In the genomic region with DNA sequence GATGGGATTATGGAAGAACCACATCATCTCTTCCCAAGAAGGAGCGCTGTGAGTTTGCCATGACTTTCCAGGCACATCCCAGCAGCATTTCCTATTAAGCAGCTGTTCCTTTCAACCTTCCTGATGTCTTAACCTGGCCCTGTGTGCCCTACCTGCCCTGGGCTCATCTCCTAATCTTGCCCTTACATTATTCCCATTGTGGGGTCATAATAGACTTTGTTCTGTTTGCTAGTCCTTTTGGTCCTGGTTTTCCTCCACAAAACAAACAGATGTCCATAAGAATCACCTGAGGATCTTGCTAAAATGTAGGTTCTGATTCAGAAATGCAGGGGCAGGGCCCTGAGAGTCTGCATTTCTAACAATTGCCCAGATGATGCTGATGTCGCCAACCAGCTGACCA, we compare ENCODE assay signal across 2 cellular contexts.
TF ChIP-seq lines count a peak whose summit lies in the region.

No MANE protein-coding gene starts in this region.

TF ChIP-seq in HepG2, 621 proteins besides CTCF, POLR2A, EP300 and RAD21:
- peak; percentile 20; the same call in 1 of the 2 replicates for TF ChIP-seq FOSL2 (CRISPR knock-in tag; IDR thresholded peaks at IDR 0.05)
- TF ChIP-seq PLRG1 (conservative IDR thresholded peaks at IDR 0.05): no peak
- no peak for TF ChIP-seq KDM6A (CRISPR knock-in tag; IDR thresholded peaks at IDR 0.05; ENCODE audit: low read depth)
- no peak for TF ChIP-seq PHF8 (CRISPR knock-in tag; IDR thresholded peaks at IDR 0.05)
- TF ChIP-seq HNF4A (CRISPR knock-in tag; IDR thresholded peaks at IDR 0.05): peak; percentile 46; the same call in 1 of the 2 replicates
- no peak for TF ChIP-seq SOX13 (IDR thresholded peaks at IDR 0.05)
- peak in 1 of 2 experiments; percentile 61; a peak in 2 of 4 replicates for TF ChIP-seq SOX13 (CRISPR knock-in tag; conservative IDR thresholded peaks at IDR 0.05 in 1 of 2, IDR thresholded peaks at IDR 0.05 in 1 of 2)
- TF ChIP-seq HDAC2 (CRISPR knock-in tag; IDR thresholded peaks at IDR 0.05): 0 out of 2 replicates have a peak, but pooled peaks have one; percentile 33
- 0 out of 2 replicates have a peak, but pooled peaks have one; percentile 18 for TF ChIP-seq NR2F6 (IDR thresholded peaks at IDR 0.05)
- TF ChIP-seq NR2F6 (CRISPR knock-in tag; IDR thresholded peaks at IDR 0.05): no peak
- TF ChIP-seq SOX5 (CRISPR knock-in tag; IDR thresholded peaks at IDR 0.05; ENCODE audit: borderline replicate concordance): 0 out of 2 replicates have a peak, but pooled peaks have one; percentile 21
- TF ChIP-seq BCL6 (CRISPR knock-in tag; IDR thresholded peaks at IDR 0.05): 0 out of 2 replicates have a peak, but pooled peaks have one; percentile 12
- 0 out of 2 replicates have a peak, but pooled peaks have one; percentile 16 for TF ChIP-seq GATAD2A (CRISPR knock-in tag; IDR thresholded peaks at IDR 0.05)
- TF ChIP-seq SOX6 (IDR thresholded peaks at IDR 0.05): no peak
- peak; percentile 56; the same call in 1 of the 2 replicates for TF ChIP-seq SOX6 (CRISPR knock-in tag; IDR thresholded peaks at IDR 0.05)
- no peak for TF ChIP-seq ZNF660 (CRISPR knock-in tag; IDR thresholded peaks at IDR 0.05; ENCODE audit: borderline replicate concordance, low read depth)
- peak; percentile 16; the same call in 1 of the 2 replicates for TF ChIP-seq ZMYM4 (CRISPR knock-in tag; IDR thresholded peaks at IDR 0.05)
- TF ChIP-seq ZNF24 (IDR thresholded peaks at IDR 0.05): no peak

TF ChIP-seq in IMR-90, 13 proteins besides CTCF, POLR2A, EP300 and RAD21:
- TF ChIP-seq MXI1 (IDR thresholded peaks at IDR 0.05; ENCODE audit: borderline replicate concordance, low read depth, low read length): no peak
TF ChIP-seq in IMR-90: peak in this region for 0.
